ENCODE assay signal across 17 cellular contexts in the genomic region with DNA sequence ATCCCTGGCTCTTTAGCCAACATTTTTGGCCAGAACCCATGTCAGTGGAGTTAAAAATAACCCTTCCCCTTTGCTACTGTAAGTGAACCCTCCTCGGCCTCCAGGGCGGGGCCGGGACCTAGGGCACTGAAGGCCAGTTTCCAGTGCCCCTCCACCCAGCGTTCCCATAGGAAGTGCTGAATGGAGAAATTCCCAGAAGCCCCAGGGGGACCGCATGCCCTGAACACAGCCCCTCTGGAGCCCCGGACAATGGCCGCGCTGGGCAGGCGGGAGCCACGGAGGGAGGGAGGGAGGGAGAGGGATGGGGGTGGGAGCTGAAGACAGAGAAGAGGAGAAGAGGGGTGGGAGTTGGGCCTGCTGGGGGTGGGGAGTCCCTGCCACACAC. TPM values are rescaled to one million over a fixed set of nuclear protein-coding genes. Genes with fewer than 3 reads are reported as not detected.
DNase-seq lines count a peak whose midpoint lies in the region; ATAC-seq and TF ChIP-seq lines count a peak whose summit lies in the region.
"Had no signal": no experiment of that assay in that cellular context is flagged by ENCODE, and none has a peak within 500 bp of the region (broad histone marks: within the 10 kb centered on the region; RNA-seq: fewer than 3 reads in every experiment).

No MANE protein-coding gene starts in this region.

- H3K4me1 ChIP-seq in endodermal cell (ENCODE audit: control insufficient read depth, insufficient read depth, low read length) = peaks cover 14% of the 10 kb centered on the region
- H3K4me1 ChIP-seq in CD8-positive, alpha-beta T cell (ENCODE audit: insufficient read depth, low read length) = peaks cover 41% of the 10 kb centered on the region
- H3K4me1 ChIP-seq: HAP-1 had no signal

- peak; percentile 42 for DNase-seq in ELF-1 (ENCODE audit: low read depth, low spot score)
- DNase-seq in endodermal cell = no peak
- DNase-seq in left kidney (ENCODE audit: low read depth, low spot score) = peak; percentile 43
- DNase-seq in sciatic nerve (ENCODE audit: low spot score) = no peak
- no peak for DNase-seq in CD8-positive, alpha-beta T cell
- DNase-seq in NCI-H187 (lab: John Stamatoyannopoulos, UW) = no peak
- no peak for DNase-seq in G401 (ENCODE audit: low spot score)
- DNase-seq in activated naive CD4-positive, alpha-beta T cell treated with anti-CD3 and anti-CD28 coated beads for 36 hours = no peak
- DNase-seq: activated T-cell treated with anti-CD3 and anti-CD28 coated beads, Interleukin-2, amount 50 U/mL, for 24 hours; foreskin keratinocyte; MG63; NCI-H1930; NCI-H510A treated with DMSO at 0.1 percent for 48 hours; PC-3; upper lobe of right lung had no signal

- H3K9me3 Mint-ChIP-seq in endodermal cell = no peaks in the 10 kb centered on the region
- no peaks in the 10 kb centered on the region for H3K9me3 Mint-ChIP-seq in CD8-positive, alpha-beta T cell
- no peaks in the 10 kb centered on the region for H3K9me3 Mint-ChIP-seq in activated naive CD4-positive, alpha-beta T cell treated with anti-CD3 and anti-CD28 coated beads for 36 hours
- H3K9me3 Mint-ChIP-seq: activated T-cell treated with anti-CD3 and anti-CD28 coated beads, Interleukin-2, amount 50 U/mL, for 24 hours had no signal

- peaks cover 8% of the 10 kb centered on the region for H3K36me3 Mint-ChIP-seq in endodermal cell (ENCODE audit: low read depth)
- peaks cover 30% of the 10 kb centered on the region for H3K36me3 Mint-ChIP-seq in CD8-positive, alpha-beta T cell
- peaks cover 3% of the 10 kb centered on the region for H3K36me3 Mint-ChIP-seq in activated naive CD4-positive, alpha-beta T cell treated with anti-CD3 and anti-CD28 coated beads for 36 hours (ENCODE audit: low read depth)

- no peaks in the 10 kb centered on the region for H3K27me3 Mint-ChIP-seq in endodermal cell (ENCODE audit: insufficient read depth)
- H3K27me3 Mint-ChIP-seq in CD8-positive, alpha-beta T cell (ENCODE audit: low read depth) = peaks cover 15% of the 10 kb centered on the region
- H3K27me3 Mint-ChIP-seq in activated naive CD4-positive, alpha-beta T cell treated with anti-CD3 and anti-CD28 coated beads for 36 hours (ENCODE audit: low read depth) = peaks cover 11% of the 10 kb centered on the region

- H3K36me3 ChIP-seq in endodermal cell (ENCODE audit: control insufficient read depth, insufficient read depth, low read length) = no peaks in the 10 kb centered on the region
- H3K36me3 ChIP-seq in CD8-positive, alpha-beta T cell (ENCODE audit: insufficient read depth, low read length) = peaks cover 4% of the 10 kb centered on the region
- H3K36me3 ChIP-seq: HAP-1, MG63 had no signal

- no peaks in the 10 kb centered on the region for H3K9me3 ChIP-seq in endodermal cell (ENCODE audit: control insufficient read depth, low read length)
- H3K9me3 ChIP-seq in CD8-positive, alpha-beta T cell (ENCODE audit: low read length) = no peaks in the 10 kb centered on the region
- H3K9me3 ChIP-seq: HAP-1, MG63, upper lobe of right lung had no signal

- in situ Hi-C loops in G401 (cut with HindIII; ENCODE audit: low sequenced_read_pairs) = no loop called here

- no peak overlapping the region for H3K9ac ChIP-seq in endodermal cell (ENCODE audit: extremely low read depth, low read length, poor library complexity, severe bottlenecking)

- no peak overlapping the region for H3K27ac Mint-ChIP-seq in endodermal cell
- no peak overlapping the region for H3K27ac Mint-ChIP-seq in CD8-positive, alpha-beta T cell
- no peak overlapping the region for H3K27ac Mint-ChIP-seq in activated naive CD4-positive, alpha-beta T cell treated with anti-CD3 and anti-CD28 coated beads for 36 hours
- H3K27ac Mint-ChIP-seq: activated T-cell treated with anti-CD3 and anti-CD28 coated beads, Interleukin-2, amount 50 U/mL, for 24 hours had no signal

- no peaks in the 10 kb centered on the region for H3K27me3 ChIP-seq in endodermal cell (ENCODE audit: control insufficient read depth, insufficient read depth, low read length, poor library complexity, severe bottlenecking)
- H3K27me3 ChIP-seq in CD8-positive, alpha-beta T cell (ENCODE audit: insufficient read depth, low read length) = no peaks in the 10 kb centered on the region
- H3K27me3 ChIP-seq: foreskin keratinocyte, MG63, upper lobe of right lung had no signal

- POLR2A ChIA-PET in CD8-positive, alpha-beta T cell (lab: Charles Lee) = no interaction called here

- CTCF ChIA-PET in CD8-positive, alpha-beta T cell (lab: Charles Lee) = interaction anchor here (1.2 to 1.9 kb wide), 2 partner anchors 63 to 83 kb away, joined by 3 to 7 read pairs; no protein-coding TSS in a partner anchor
- CTCF ChIA-PET in activated naive CD4-positive, alpha-beta T cell treated with anti-CD3 and anti-CD28 coated beads for 36 hours (lab: Charles Lee) = no interaction called here

- peaks cover 34% of the 10 kb centered on the region for H3K4me1 Mint-ChIP-seq in endodermal cell
- peaks cover 45% of the 10 kb centered on the region for H3K4me1 Mint-ChIP-seq in CD8-positive, alpha-beta T cell (ENCODE audit: low read depth)
- peaks cover 43% of the 10 kb centered on the region for H3K4me1 Mint-ChIP-seq in activated naive CD4-positive, alpha-beta T cell treated with anti-CD3 and anti-CD28 coated beads for 36 hours (ENCODE audit: low read depth)

- ATAC-seq in sciatic nerve = peak; percentile 16
- no peak for ATAC-seq in CD8-positive, alpha-beta T cell
- ATAC-seq: foreskin keratinocyte, GM12878, PC-3 had no signal

- intact Hi-C loops in sciatic nerve (cut with DNase I) = loop anchor here (5.0 kb wide), 1 partner anchor 46 kb away; no protein-coding TSS in a partner anchor
- intact Hi-C loops in CD8-positive, alpha-beta T cell (cut with DNase I, micrococcal nuclease) = no loop called here
- intact Hi-C loops in activated naive CD4-positive, alpha-beta T cell treated with anti-CD3 and anti-CD28 coated beads for 36 hours (cut with micrococcal nuclease) = no loop called here

- TF ChIP-seq CTCF in endodermal cell (conservative IDR thresholded peaks at IDR 0.05) = no peak
- no peak for TF ChIP-seq CTCF in CD8-positive, alpha-beta T cell (IDR thresholded peaks at IDR 0.05)

- H3K4me3 Mint-ChIP-seq in endodermal cell = no peak overlapping the region
- no peak overlapping the region for H3K4me3 Mint-ChIP-seq in CD8-positive, alpha-beta T cell
- H3K4me3 Mint-ChIP-seq in activated naive CD4-positive, alpha-beta T cell treated with anti-CD3 and anti-CD28 coated beads for 36 hours = no peak overlapping the region
- H3K4me3 Mint-ChIP-seq: activated T-cell treated with anti-CD3 and anti-CD28 coated beads, Interleukin-2, amount 50 U/mL, for 24 hours had no signal

- WGBS in endodermal cell (ENCODE audit: insufficient coverage in 1 of 2, insufficient read length in 1 of 2), 2 experiments = 73 to 78% methylated on average over 3 to 10 of the region's 10 CpGs

- H3K27ac ChIP-seq in endodermal cell (ENCODE audit: low read depth, low read length) = peak overlapping the region; percentile 73
- H3K27ac ChIP-seq in CD8-positive, alpha-beta T cell (ENCODE audit: low read depth, low read length) = no peak overlapping the region
- H3K27ac ChIP-seq: foreskin keratinocyte, upper lobe of right lung had no signal

- H3K4me3 ChIP-seq in endodermal cell (ENCODE audit: low read length) = no peak overlapping the region
- no peak overlapping the region for H3K4me3 ChIP-seq in CD8-positive, alpha-beta T cell (ENCODE audit: low read depth, low read length)
- H3K4me3 ChIP-seq: GM12878, HAP-1, MG63, upper lobe of right lung had no signal

RNA-seq across cellular contexts. Expression of a gene that starts 11.1 kb away (rescaled TPM):
- 10 to 100 TPM in 1 of 2 donors, 1 to 10 TPM in 1; 5.9 to 10.4 TPM for total RNA-seq in endodermal cell
- 3.5 TPM for polyA plus RNA-seq in endodermal cell (2013, experiment 1 of 2)
- 3.3 TPM for polyA plus RNA-seq in endodermal cell (2013, experiment 2 of 2)
- total RNA-seq in sciatic nerve = 24.2 TPM
- 1 to 10 TPM; 1.8 to 2.4 TPM for total RNA-seq in CD8-positive, alpha-beta T cell
- total RNA-seq in G401 (2014; rRNA removed; shearing (Covaris generic)) = 5.0 and 17.1 TPM in 2 replicates
- total RNA-seq in activated naive CD4-positive, alpha-beta T cell treated with anti-CD3 and anti-CD28 coated beads for 36 hours = 1 to 10 TPM; 3.8 to 3.9 TPM

Comparison
In these comparisons a context has a peak if more than half of its experiments do, and no peak if none do; other contexts are left out.
1. DNase-seq: peak in ELF-1 (single experiment) and left kidney (single experiment); none in endodermal cell (single experiment), sciatic nerve (single experiment), CD8-positive, alpha-beta T cell (0 of 7), NCI-H187 (0 of 2), G401 (single experiment) and activated naive CD4-positive, alpha-beta T cell treated with anti-CD3 and anti-CD28 coated beads for 36 hours (single experiment).